8 cellular contexts compared by ENCODE assay signal in genomic region chr17:32659419-32659842, GRCh38.
DNase-seq lines count a peak whose midpoint lies in the region; ATAC-seq and TF ChIP-seq lines count a peak whose summit lies in the region.

No MANE protein-coding gene starts in this region.

- no peak for TF ChIP-seq POLR2A in vagina (IDR thresholded peaks at IDR 0.05)

- H3K27ac ChIP-seq in DND-41 (ENCODE audit: low read length): no peak overlapping the region
- no peak overlapping the region for H3K27ac ChIP-seq in SJCRH30
- H3K27ac ChIP-seq in cardiac muscle cell: no peak overlapping the region
- H3K27ac ChIP-seq in psoas muscle: no peak overlapping the region
- H3K27ac ChIP-seq in vagina: no peak overlapping the region

- H3K36me3 ChIP-seq in DND-41 (ENCODE audit: insufficient read depth, low read length) (no peaks in the 10 kb centered on the region), SJCRH30 (no peaks in the 10 kb centered on the region), cardiac muscle cell (peaks cover under 1% of the 10 kb centered on the region), psoas muscle (ENCODE audit: insufficient read depth in 1 of 2, low read depth in 1 of 2) (no peaks in the 10 kb centered on the region), vagina (peaks cover 0 to 5% of the 10 kb centered on the region in 2 donors)

- intact Hi-C loops in psoas muscle (cut with DNase I) (loop anchor here in 1 of 2 donors (2.0 kb wide), 1 partner anchor 95 kb away; no protein-coding TSS in a partner anchor), vagina (cut with DNase I) (no loop called here)

- peak; percentile 92 for TF ChIP-seq CTCF in DND-41 (IDR thresholded peaks at IDR 0.05; ENCODE audit: borderline replicate concordance, extremely low read depth, low read length, poor library complexity, severe bottlenecking)
- TF ChIP-seq CTCF in cardiac muscle cell (IDR thresholded peaks at IDR 0.05; ENCODE audit: low read depth, low read length): peak; percentile 98
- TF ChIP-seq CTCF in psoas muscle (IDR thresholded peaks at IDR 0.05): peak; percentile 88
- TF ChIP-seq CTCF in vagina (IDR thresholded peaks at IDR 0.05): peak; percentile 55 to 85 (median 77)

- no peaks in the 10 kb centered on the region for H3K79me2 ChIP-seq in DND-41 (ENCODE audit: insufficient read depth, low read length)

- H3K4me2 ChIP-seq in DND-41 (ENCODE audit: insufficient read depth, low read length): no peak overlapping the region

- DNase-seq in DND-41: peak; percentile 67
- peak; percentile 55 for DNase-seq in LoVo (ENCODE audit: low spot score)
- peak; percentile 49 to 80 for DNase-seq in SJCRH30
- peak; percentile 69 for DNase-seq in activated naive CD8-positive, alpha-beta T cell treated with anti-CD3 and anti-CD28 coated beads, Interleukin-2, amount 10 ng/mL, durations not matched to agents 7 days and 5 days
- peak; percentile 75 to 76 for DNase-seq in cardiac muscle cell (ENCODE audit: low read depth in 1 of 2, low spot score in 1 of 2)
- DNase-seq in psoas muscle: peak; percentile 52 to 73
- no peak for DNase-seq in vagina (ENCODE audit: extremely low spot score in 2 of 2)

- POLR2A ChIA-PET in activated naive CD8-positive, alpha-beta T cell treated with anti-CD3 and anti-CD28 coated beads, Interleukin-2, amount 10 ng/mL, durations not matched to agents 7 days and 5 days (lab: Charles Lee): no interaction called here

- H3K9me3 ChIP-seq in DND-41 (ENCODE audit: insufficient read depth, low read length, severe bottlenecking) (no peaks in the 10 kb centered on the region), SJCRH30 (replicated peaks) (no peaks in the 10 kb centered on the region), cardiac muscle cell (ENCODE audit: low read depth) (no peaks in the 10 kb centered on the region), psoas muscle (no peaks in the 10 kb centered on the region), vagina (no peaks in the 10 kb centered on the region)

- H3K27me3 ChIP-seq in DND-41 (ENCODE audit: insufficient read depth, low read length, poor library complexity): peaks cover 6% of the 10 kb centered on the region
- no peaks in the 10 kb centered on the region for H3K27me3 ChIP-seq in SJCRH30
- H3K27me3 ChIP-seq in cardiac muscle cell: no peaks in the 10 kb centered on the region
- H3K27me3 ChIP-seq in psoas muscle (ENCODE audit: insufficient read depth in 3 of 3, low read length in 2 of 3): no peaks in the 10 kb centered on the region
- no peaks in the 10 kb centered on the region for H3K27me3 ChIP-seq in vagina

- H3K9me3 Mint-ChIP-seq in activated naive CD8-positive, alpha-beta T cell treated with anti-CD3 and anti-CD28 coated beads, Interleukin-2, amount 10 ng/mL, durations not matched to agents 7 days and 5 days: no peaks in the 10 kb centered on the region

- no peak overlapping the region for H2AFZ ChIP-seq in DND-41 (ENCODE audit: low read depth, low read length)

- no peaks in the 10 kb centered on the region for H3K4me1 Mint-ChIP-seq in activated naive CD8-positive, alpha-beta T cell treated with anti-CD3 and anti-CD28 coated beads, Interleukin-2, amount 10 ng/mL, durations not matched to agents 7 days and 5 days

- ATAC-seq in DND-41 (ENCODE audit: insufficient read depth, low read depth): peak; percentile 48; the same call in 1 of the 3 replicates
- ATAC-seq in activated naive CD8-positive, alpha-beta T cell treated with anti-CD3 and anti-CD28 coated beads, Interleukin-2, amount 10 ng/mL, durations not matched to agents 7 days and 5 days (ENCODE audit: low read depth): peak; percentile 50
- ATAC-seq in psoas muscle: peak; percentile 46 to 76 (median 65)
- ATAC-seq in HG03442 (IDR thresholded peaks at IDR 0.05; ENCODE audit: unreplicated experiment): no peak

- no peak overlapping the region for H3K9ac ChIP-seq in DND-41 (ENCODE audit: low read depth, low read length)

- H3K27ac Mint-ChIP-seq in activated naive CD8-positive, alpha-beta T cell treated with anti-CD3 and anti-CD28 coated beads, Interleukin-2, amount 10 ng/mL, durations not matched to agents 7 days and 5 days: no peak overlapping the region

- H3K4me1 ChIP-seq in DND-41 (ENCODE audit: insufficient read depth, low read length) (no peaks in the 10 kb centered on the region), SJCRH30 (peaks cover 10% of the 10 kb centered on the region), cardiac muscle cell (ENCODE audit: low read depth) (no peaks in the 10 kb centered on the region), psoas muscle (no peaks in the 10 kb centered on the region), vagina (peaks cover 10% of the 10 kb centered on the region)

- 32 to 42% (median 32%) methylated on average over 5 of the region's 5 CpGs for WGBS in psoas muscle, 3 donors

- H3K4me3 ChIP-seq in DND-41 (ENCODE audit: low read depth in 1 of 2, low read length in 2 of 2): no peak overlapping the region
- H3K4me3 ChIP-seq in SJCRH30: no peak overlapping the region
- H3K4me3 ChIP-seq in cardiac muscle cell: no peak overlapping the region
- H3K4me3 ChIP-seq in psoas muscle: no peak overlapping the region
- no peak overlapping the region for H3K4me3 ChIP-seq in vagina

- H4K20me1 ChIP-seq in DND-41 (ENCODE audit: insufficient read depth, low read length): no peaks in the 10 kb centered on the region

- peaks cover 10% of the 10 kb centered on the region for H3K27me3 Mint-ChIP-seq in activated naive CD8-positive, alpha-beta T cell treated with anti-CD3 and anti-CD28 coated beads, Interleukin-2, amount 10 ng/mL, durations not matched to agents 7 days and 5 days

- no peak overlapping the region for H3K4me3 Mint-ChIP-seq in activated naive CD8-positive, alpha-beta T cell treated with anti-CD3 and anti-CD28 coated beads, Interleukin-2, amount 10 ng/mL, durations not matched to agents 7 days and 5 days

- no peaks in the 10 kb centered on the region for H3K36me3 Mint-ChIP-seq in activated naive CD8-positive, alpha-beta T cell treated with anti-CD3 and anti-CD28 coated beads, Interleukin-2, amount 10 ng/mL, durations not matched to agents 7 days and 5 days

Comparison
In these comparisons a context has a peak if more than half of its experiments do, and no peak if none do; other contexts are left out.
1. DNase-seq: peak in DND-41 (single experiment), LoVo (single experiment), SJCRH30 (2 of 2), activated naive CD8-positive, alpha-beta T cell treated with anti-CD3 and anti-CD28 coated beads, Interleukin-2, amount 10 ng/mL, durations not matched to agents 7 days and 5 days (single experiment), cardiac muscle cell (2 of 2) and psoas muscle (2 of 2); none in vagina (0 of 2).
2. Peak in every context shown above with its lines, with median percentiles within 50 percentile points of each other: CTCF ChIP-seq.